10 cellular contexts compared by ENCODE assay signal in the genomic region with DNA sequence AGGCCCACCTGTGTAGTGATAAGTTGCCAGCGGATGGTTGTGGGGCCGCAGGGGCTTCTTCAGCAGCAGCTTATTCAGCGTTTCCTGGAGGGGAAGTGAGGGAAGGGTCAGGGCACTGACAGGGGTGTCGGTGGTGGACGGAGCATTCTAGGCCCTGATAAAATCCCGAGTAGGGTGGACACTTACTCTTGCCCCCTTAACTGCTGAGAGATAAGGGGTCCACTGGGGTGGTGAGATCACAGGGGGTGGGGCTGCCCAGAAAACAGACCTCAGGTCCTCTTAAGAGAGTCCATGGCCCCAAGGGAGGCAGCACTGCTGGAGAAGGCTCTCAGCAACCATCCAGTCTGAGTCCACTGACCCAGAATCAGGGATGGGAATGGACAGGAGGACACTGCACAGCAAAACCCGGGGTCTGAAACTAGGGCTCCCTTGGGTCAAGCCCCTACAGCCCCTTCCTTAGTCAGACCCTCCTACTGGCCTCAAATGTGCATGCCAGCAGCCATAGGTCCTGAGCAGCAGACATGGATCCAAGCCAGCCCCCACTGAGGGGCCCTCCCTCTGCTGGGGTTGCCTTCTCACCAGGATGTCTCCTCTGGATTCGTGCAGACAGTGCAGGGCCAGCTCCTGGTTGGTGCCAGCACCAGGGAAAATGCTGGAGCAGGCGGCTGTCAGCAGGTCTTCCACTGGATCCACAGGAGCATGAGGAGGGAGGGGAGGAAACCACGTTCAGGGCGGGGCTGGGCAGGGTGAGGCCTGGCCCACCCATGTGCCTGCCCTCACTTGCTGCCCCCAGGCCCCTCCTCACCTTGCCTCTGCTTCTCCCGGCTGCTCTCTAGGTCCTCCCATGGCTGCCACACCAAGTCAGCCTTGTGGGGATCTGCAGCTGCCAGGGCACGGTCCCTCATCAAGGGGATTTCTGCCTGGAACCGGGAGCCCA. TPM values are rescaled to one million over a fixed set of nuclear protein-coding genes. Genes with fewer than 3 reads are reported as not detected.
DNase-seq lines count a peak whose midpoint lies in the region; ATAC-seq, FAIRE-seq and TF ChIP-seq lines count a peak whose summit lies in the region.
"Had no signal": no experiment of that assay in that cellular context is flagged by ENCODE, and none has a peak within 500 bp of the region (broad histone marks: within the 10 kb centered on the region; RNA-seq: fewer than 3 reads in every experiment).

No MANE protein-coding gene starts in this region.

- CTCF ChIA-PET in CD4-positive, alpha-beta memory T cell (lab: Charles Lee; ENCODE audit: partially characterized antibody) = interaction anchor here (3.6 to 11.0 kb wide), 4 partner anchors 16 to 100 kb away, joined by 40 to 272 read pairs (median 148); a partner anchor contains a TSS
- CTCF ChIA-PET in H1 (lab: Charles Lee; ENCODE audit: partially characterized antibody) = interaction anchor here (0.5 to 13.7 kb wide), 9 partner anchors 8 to 100 kb away, joined by 3 to 179 read pairs (median 31); a partner anchor contains a TSS

- no peak for DNase-seq in CD4-positive, alpha-beta memory T cell
- peak; percentile 48 for DNase-seq in RCC 7860 (ENCODE audit: low spot score)
- no peak for DNase-seq in H1 (ENCODE audit: low read depth in 1 of 2, low spot score in 2 of 2)
- no peak for DNase-seq in prostate gland (ENCODE audit: low spot score)
- DNase-seq in body of pancreas = no peak
- no peak for DNase-seq in NOMO-1 treated with DMSO at 0.1 percent for 48 hours (lab: John Stamatoyannopoulos, UW; ENCODE audit: unreplicated experiment)
- no peak for DNase-seq in NCI-H2171 treated with DMSO at 0.1 percent for 48 hours (lab: John Stamatoyannopoulos, UW)
- DNase-seq: naive B cell, NCI-H510A treated with DMSO at 0.1 percent for 48 hours had no signal

- intact Hi-C loops in CD4-positive, alpha-beta memory T cell (cut with micrococcal nuclease) = no loop called here
- intact Hi-C loops in prostate gland (cut with DNase I) (loop anchor here (5.0 to 10.0 kb wide), 3 partner anchors 161 to 229 kb away; a partner anchor contains a TSS), body of pancreas (cut with DNase I) (loop anchor here (5.0 to 10.0 kb wide), 2 partner anchors 101 to 309 kb away; no protein-coding TSS in a partner anchor)

- peak overlapping the region; percentile 29 to 84 (median 52) for H3K27ac Mint-ChIP-seq in CD4-positive, alpha-beta memory T cell

- H2BK20ac ChIP-seq in H1 (ENCODE audit: low read length) = no peak overlapping the region

- no peak for TF ChIP-seq RAD21 in H1 (IDR thresholded peaks at IDR 0.05 in 1 of 2, conservative IDR thresholded peaks at IDR 0.05 in 1 of 2; ENCODE audit: low read depth in 2 of 2, low read length in 2 of 2)

- no peaks in the 10 kb centered on the region for H3K23me2 ChIP-seq in H1 (ENCODE audit: low read depth, low read length)

- peaks cover 52% of the 10 kb centered on the region for H3K4me1 ChIP-seq in CD4-positive, alpha-beta memory T cell (ENCODE audit: insufficient read depth, low read length)
- H3K4me1 ChIP-seq in H1 (replicated peaks in 1 of 4; ENCODE audit: control insufficient read depth in 3 of 4, insufficient read depth in 4 of 4, low read length in 3 of 4) (peaks cover 5 to 10% (median 7%) of the 10 kb centered on the region in 4 experiments), prostate gland (replicated peaks) (peaks cover 7% of the 10 kb centered on the region), body of pancreas (peaks cover 16% of the 10 kb centered on the region)

- peak overlapping the region; percentile 29; the same call in 1 of the 2 replicates for H4K8ac ChIP-seq in H1 (ENCODE audit: extremely low read depth, insufficient read depth, low read length)

- no peaks in the 10 kb centered on the region for H3K79me2 ChIP-seq in H1 (ENCODE audit: control insufficient read depth in 1 of 2, insufficient read depth in 2 of 2, low read length in 2 of 2)

- H3K27me3 ChIP-seq in CD4-positive, alpha-beta memory T cell (ENCODE audit: insufficient read depth, low read length) = no peaks in the 10 kb centered on the region
- H3K27me3 ChIP-seq in H1 (replicated peaks in 1 of 4; ENCODE audit: control insufficient read depth in 3 of 4, extremely low read depth in 1 of 4, insufficient read depth in 3 of 4, low read length in 3 of 4) = no peaks in the 10 kb centered on the region
- no peaks in the 10 kb centered on the region for H3K27me3 ChIP-seq in prostate gland (replicated peaks; ENCODE audit: insufficient read depth)
- no peaks in the 10 kb centered on the region for H3K27me3 ChIP-seq in body of pancreas

- no peak overlapping the region for H3K4me3 ChIP-seq in CD4-positive, alpha-beta memory T cell (ENCODE audit: low read length in 2 of 2)
- H3K4me3 ChIP-seq in H1 (ENCODE audit: extremely low read depth in 1 of 4, insufficient read depth in 2 of 4, low read depth in 3 of 4, low read length in 4 of 4) = no peak overlapping the region
- no peak overlapping the region for H3K4me3 ChIP-seq in prostate gland
- no peak overlapping the region for H3K4me3 ChIP-seq in body of pancreas

- no peak overlapping the region for H2AFZ ChIP-seq in H1 (ENCODE audit: low read length)

- WGBS in H1 (ENCODE audit: extremely low coverage in 1 of 2, insufficient coverage in 1 of 2, insufficient read length in 1 of 2, insufficient replicate concordance in 2 of 2, low coverage in 1 of 2, low lambda C conversion rate in 2 of 2, missing lambda C conversion rate in 1 of 2), 2 experiments = 91% methylated on average over 14 of the region's 14 CpGs; no CpG with 5 or more reads in 1 of the 2 experiments
- WGBS in prostate gland = 81% methylated on average over 12 of the region's 14 CpGs
- 85 to 91% methylated on average over 9 to 14 of the region's 14 CpGs for WGBS in body of pancreas, 2 donors

- H3K9me3 Mint-ChIP-seq in CD4-positive, alpha-beta memory T cell = no peaks in the 10 kb centered on the region
- H3K9me3 Mint-ChIP-seq: naive B cell had no signal

- H3K18ac ChIP-seq in H1 (ENCODE audit: extremely low read depth, low read length) = no peak overlapping the region

- H3K79me1 ChIP-seq in H1 (ENCODE audit: low read depth, low read length) = no peaks in the 10 kb centered on the region

- no peak overlapping the region for H2BK5ac ChIP-seq in H1 (ENCODE audit: low read depth, low read length)

- peaks cover 85% of the 10 kb centered on the region for H3K36me3 ChIP-seq in CD4-positive, alpha-beta memory T cell (ENCODE audit: insufficient read depth, low read length)
- H3K36me3 ChIP-seq in H1 (ENCODE audit: control insufficient read depth in 2 of 4, insufficient read depth in 4 of 4, low read length in 3 of 4) (peaks cover 0 to 6% (median 2%) of the 10 kb centered on the region in 4 experiments; a peak in 2 of 8 replicates), prostate gland (peaks cover 16 to 35% of the 10 kb centered on the region in 2 donors), body of pancreas (replicated peaks in 1 of 2; ENCODE audit: insufficient read depth in 1 of 2, low read depth in 2 of 2) (peaks cover 15 to 32% of the 10 kb centered on the region in 2 donors)

- H3K9ac ChIP-seq in H1 (replicated peaks in 1 of 4; ENCODE audit: extremely low read depth in 1 of 4, low read depth in 3 of 4, low read length in 3 of 4) = no peak overlapping the region

- no peak for FAIRE-seq in RCC 7860 (lab: Jason Lieb, UNC)
- no peak for FAIRE-seq in H1 (lab: Jason Lieb, UNC)

- no peak overlapping the region for H4K5ac ChIP-seq in H1 (ENCODE audit: insufficient read length, low read depth, low read length)

- peaks cover 39 to 79% of the 10 kb centered on the region in 2 donors for H3K36me3 Mint-ChIP-seq in CD4-positive, alpha-beta memory T cell

- no peak for TF ChIP-seq CTCF in H1 (IDR thresholded peaks at IDR 0.05; ENCODE audit: control extremely low read depth in 1 of 3, insufficient read depth in 1 of 3, low read depth in 1 of 3, low read length in 3 of 3)
- no peak for TF ChIP-seq CTCF in prostate gland (IDR thresholded peaks at IDR 0.05)
- no peak for TF ChIP-seq CTCF in body of pancreas (IDR thresholded peaks at IDR 0.05)

- no peaks in the 10 kb centered on the region for H4K20me1 ChIP-seq in H1 (replicated peaks in 1 of 2; ENCODE audit: control insufficient read depth in 1 of 2, insufficient read depth in 2 of 2, low read length in 2 of 2)

- no peak overlapping the region for H4K91ac ChIP-seq in H1 (replicated peaks; ENCODE audit: insufficient read length, low read length)

- H2AK5ac ChIP-seq in H1 (ENCODE audit: low read depth, low read length) = no peak overlapping the region

- TF ChIP-seq POLR2A in H1 (IDR thresholded peaks at IDR 0.05; ENCODE audit: control extremely low read depth in 1 of 2, low read depth in 2 of 2, low read length in 2 of 2) (no peak), prostate gland (IDR thresholded peaks at IDR 0.05) (no peak), body of pancreas (IDR thresholded peaks at IDR 0.05) (no peak)

- no peak overlapping the region for H2BK12ac ChIP-seq in H1 (ENCODE audit: low read depth, low read length)

- no peak overlapping the region for H3K14ac ChIP-seq in H1 (ENCODE audit: insufficient read length)

- no peaks in the 10 kb centered on the region for H3K27me3 Mint-ChIP-seq in CD4-positive, alpha-beta memory T cell
- H3K27me3 Mint-ChIP-seq: naive B cell had no signal

- H3K23ac ChIP-seq in H1 (ENCODE audit: insufficient read length) = no peak overlapping the region

- H2BK120ac ChIP-seq in H1 (replicated peaks; ENCODE audit: low read depth, low read length) = no peak overlapping the region

- no peak overlapping the region for H2BK15ac ChIP-seq in H1 (ENCODE audit: low read length)

- POLR2A ChIA-PET in CD4-positive, alpha-beta memory T cell (lab: Charles Lee; ENCODE audit: partially characterized antibody) = interaction anchor here (1.0 to 7.8 kb wide), 7 partner anchors 12 to 100 kb away, joined by 3 to 62 read pairs (median 3); a partner anchor contains a TSS
- POLR2A ChIA-PET in H1 (lab: Charles Lee; ENCODE audit: partially characterized antibody) = interaction anchor here (1.1 to 2.7 kb wide), 2 partner anchors 8 to 126 kb away, joined by 4 to 11 read pairs; a partner anchor contains a TSS

- H3K4me2 ChIP-seq in H1 (ENCODE audit: insufficient read depth in 1 of 2, low read depth in 2 of 2, low read length in 2 of 2) = no peak overlapping the region

- H3K4me1 Mint-ChIP-seq in CD4-positive, alpha-beta memory T cell = peaks cover 14 to 43% (median 26%) of the 10 kb centered on the region in 4 donors

- H3K4ac ChIP-seq in H1 (replicated peaks; ENCODE audit: insufficient read length, low read depth, low read length) = no peak overlapping the region

- no peaks in the 10 kb centered on the region for H3K9me3 ChIP-seq in CD4-positive, alpha-beta memory T cell (ENCODE audit: control insufficient read depth in 1 of 2, low read length in 2 of 2)
- H3K9me3 ChIP-seq in H1 (ENCODE audit: insufficient read depth in 2 of 2, low read depth in 1 of 2, low read length in 1 of 2) = no peaks in the 10 kb centered on the region
- no peaks in the 10 kb centered on the region for H3K9me3 ChIP-seq in prostate gland
- H3K9me3 ChIP-seq in body of pancreas = no peaks in the 10 kb centered on the region

- H3K4me3 Mint-ChIP-seq in CD4-positive, alpha-beta memory T cell = peak overlapping the region in 1 of 8 donors; percentile 20

- no peak overlapping the region for H3K56ac ChIP-seq in H1 (replicated peaks; ENCODE audit: insufficient read length, low read depth, low read length)

- H3K27ac ChIP-seq in CD4-positive, alpha-beta memory T cell (ENCODE audit: low read depth, low read length) = peak overlapping the region; percentile 17
- H3K27ac ChIP-seq in H1 (ENCODE audit: low read depth, low read length) = no peak overlapping the region
- H3K27ac ChIP-seq in prostate gland = peak overlapping the region; percentile 40 to 60
- H3K27ac ChIP-seq in body of pancreas = peak overlapping the region in 1 of 4 donors; percentile 59

- no peak for ATAC-seq in body of pancreas
- ATAC-seq in GM21526 (IDR thresholded peaks at IDR 0.05; ENCODE audit: low FRiP score, unreplicated experiment) = no peak

- no peak for TF ChIP-seq EP300 in H1 (IDR thresholded peaks at IDR 0.05; ENCODE audit: borderline replicate concordance in 1 of 2, low read depth in 2 of 2, low read length in 2 of 2)

RNA-seq across cellular contexts. Expression of a gene that starts 12.1 kb away (rescaled TPM):
- total RNA-seq in CD4-positive, alpha-beta memory T cell = 10 to 100 TPM; 53.3 to 59.3 TPM
- 10 to 100 TPM; 47.8 to 56.3 TPM for polyA plus RNA-seq in CD4-positive, alpha-beta memory T cell
- total RNA-seq in H1 (2021; fragmentation: NEBNext Ultra II Directional; extraction: Animal tissue kit (Norgen Biotek cat#: 25700)) = 52.7 and 55.1 TPM in 2 replicates
- 15.8 and 23.3 TPM in 2 replicates for polyA plus RNA-seq in H1 (2011; rRNA removed)
- polyA plus RNA-seq in H1 (2011; cell fraction: cytosol; rRNA removed) = 23.1 TPM
- polyA plus RNA-seq in H1 (2011; cell fraction: nucleus; rRNA removed) = 16.1 TPM
- polyA plus RNA-seq in H1 (2012, experiment 1 of 2) = 44.2 to 49.8 TPM (median 48.1 TPM) in 4 replicates
- polyA plus RNA-seq in H1 (2012, experiment 2 of 2) = 34.1 TPM
- 29.7 TPM for polyA plus RNA-seq in H1 (2013, experiment 1 of 2)
- 29.0 TPM for polyA plus RNA-seq in H1 (2013, experiment 2 of 2)
- 10.0 and 14.9 TPM in 2 replicates for polyA minus RNA-seq in H1 (2011; rRNA and poly(A)+ RNA removed)
- polyA minus RNA-seq in H1 (2011; cell fraction: cytosol; rRNA and poly(A)+ RNA removed) = 14.5 TPM
- 12.4 TPM for polyA minus RNA-seq in H1 (2011; cell fraction: nucleus; rRNA and poly(A)+ RNA removed)
- 10 to 100 TPM; 18.6 to 62.7 TPM for total RNA-seq in prostate gland
- total RNA-seq in body of pancreas = 1 to 10 TPM; 5.7 to 6.9 TPM
